In the genomic region with DNA sequence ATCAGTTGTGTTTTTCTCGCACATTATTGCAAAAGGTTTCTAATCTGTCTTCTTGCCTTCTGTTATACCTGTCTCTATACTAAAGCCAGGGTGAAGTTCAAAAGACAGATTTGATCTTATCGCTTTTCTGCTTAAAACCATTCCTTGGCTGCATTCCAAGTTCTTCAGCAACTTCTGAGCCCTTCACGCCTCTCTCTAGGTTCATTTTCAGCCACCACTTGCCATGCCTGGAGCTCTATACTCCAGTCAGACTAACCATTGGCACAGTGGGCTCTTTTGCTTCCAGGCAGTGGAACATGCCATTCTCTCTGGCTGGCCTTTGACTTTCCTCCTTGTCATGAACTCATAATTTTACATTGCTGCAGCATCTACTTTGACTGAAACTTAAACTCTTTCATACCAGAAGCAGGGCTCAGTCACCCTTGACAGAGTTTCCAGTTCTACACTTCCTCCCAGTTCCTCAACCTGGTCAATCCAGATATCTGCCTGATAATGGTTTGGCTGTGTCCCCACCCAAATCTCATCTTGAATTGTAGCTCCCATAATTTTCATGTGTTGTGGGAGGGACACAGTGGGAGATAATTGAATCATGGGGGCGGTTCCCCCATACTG, we compare ENCODE assay signal across 11 cellular contexts.
DNase-seq lines count a peak whose midpoint lies in the region; ATAC-seq and TF ChIP-seq lines count a peak whose summit lies in the region.
"Had no signal": no experiment of that assay in that cellular context is flagged by ENCODE, and none has a peak within 500 bp of the region (broad histone marks: within the 10 kb centered on the region; RNA-seq: fewer than 3 reads in every experiment).

No MANE protein-coding gene starts in this region.

- peak overlapping the region; percentile 44 for H3K4me2 ChIP-seq in parathyroid adenoma (ENCODE audit: low read length)

- peaks cover 39% of the 10 kb centered on the region for H3K4me1 Mint-ChIP-seq in activated naive CD4-positive, alpha-beta T cell treated with anti-CD3 and anti-CD28 coated beads for 36 hours (ENCODE audit: low read depth)

- H3K4me1 ChIP-seq in parathyroid adenoma = peaks cover 48% of the 10 kb centered on the region
- H3K4me1 ChIP-seq: SJCRH30 had no signal

- H3K27me3 ChIP-seq in parathyroid adenoma (ENCODE audit: control insufficient read depth, insufficient read depth, low read length) = no peaks in the 10 kb centered on the region
- H3K27me3 ChIP-seq: SJCRH30 had no signal

- no peaks in the 10 kb centered on the region for H3K27me3 Mint-ChIP-seq in activated naive CD4-positive, alpha-beta T cell treated with anti-CD3 and anti-CD28 coated beads for 36 hours (ENCODE audit: low read depth)

- no peak overlapping the region for H3K9ac ChIP-seq in parathyroid adenoma

- intact Hi-C loops in activated naive CD4-positive, alpha-beta T cell treated with anti-CD3 and anti-CD28 coated beads for 36 hours (cut with micrococcal nuclease) = loop anchor here (10.0 kb wide), 1 partner anchor 897 kb away; the partner anchor contains the start of gene ISOC1

- no peak for TF ChIP-seq CTCF in parathyroid adenoma (IDR thresholded peaks at IDR 0.05)

- DNase-seq in activated naive CD4-positive, alpha-beta T cell treated with anti-CD3 and anti-CD28 coated beads for 36 hours = no peak
- no peak for DNase-seq in activated naive CD4-positive, alpha-beta T cell treated with Interleukin-2 at 50 U/mL for 16 hours
- DNase-seq in HCEC 1CT = no peak
- DNase-seq in dermis blood vessel endothelial cell = no peak
- DNase-seq: IMR-90, NCI-H446, SJCRH30 had no signal

- H3K27ac Mint-ChIP-seq in activated naive CD4-positive, alpha-beta T cell treated with anti-CD3 and anti-CD28 coated beads for 36 hours = peak overlapping the region; percentile 22

- no peaks in the 10 kb centered on the region for H3K79me2 ChIP-seq in parathyroid adenoma

- peak; percentile 44 for ATAC-seq in GM21367 (IDR thresholded peaks at IDR 0.05; ENCODE audit: unreplicated experiment)
- peak; percentile 30 for ATAC-seq in HG03442 (IDR thresholded peaks at IDR 0.05; ENCODE audit: unreplicated experiment)
- no peak for ATAC-seq in GM18873 (IDR thresholded peaks at IDR 0.05; ENCODE audit: low FRiP score, unreplicated experiment)

- CTCF ChIA-PET in activated naive CD4-positive, alpha-beta T cell treated with anti-CD3 and anti-CD28 coated beads for 36 hours (lab: Charles Lee) = interaction anchor here (0.6 kb wide), 1 partner anchor 489 kb away, joined by 3 read pairs; no protein-coding TSS in a partner anchor

- no peak overlapping the region for H3K4me3 Mint-ChIP-seq in activated naive CD4-positive, alpha-beta T cell treated with anti-CD3 and anti-CD28 coated beads for 36 hours

- H3K9me3 ChIP-seq in parathyroid adenoma (ENCODE audit: control insufficient read depth, low read length) = no peaks in the 10 kb centered on the region
- H3K9me3 ChIP-seq: SJCRH30 had no signal

- H3K4me3 ChIP-seq in parathyroid adenoma (ENCODE audit: low read depth, low read length) = no peak overlapping the region
- H3K4me3 ChIP-seq: SJCRH30 had no signal

- H3K27ac ChIP-seq in parathyroid adenoma = no peak overlapping the region
- H3K27ac ChIP-seq: SJCRH30 had no signal

- peaks cover 8% of the 10 kb centered on the region for H3K9me3 Mint-ChIP-seq in activated naive CD4-positive, alpha-beta T cell treated with anti-CD3 and anti-CD28 coated beads for 36 hours

- H3K36me3 ChIP-seq in parathyroid adenoma (ENCODE audit: control insufficient read depth, insufficient read depth, low read length) = no peaks in the 10 kb centered on the region
- H3K36me3 ChIP-seq: SJCRH30 had no signal

- no peak overlapping the region for H2AFZ ChIP-seq in parathyroid adenoma

- H3K36me3 Mint-ChIP-seq in activated naive CD4-positive, alpha-beta T cell treated with anti-CD3 and anti-CD28 coated beads for 36 hours (ENCODE audit: low read depth) = peaks cover 7% of the 10 kb centered on the region
